Comparison of ENCODE assay signal across 8 cellular contexts in the genomic region with DNA sequence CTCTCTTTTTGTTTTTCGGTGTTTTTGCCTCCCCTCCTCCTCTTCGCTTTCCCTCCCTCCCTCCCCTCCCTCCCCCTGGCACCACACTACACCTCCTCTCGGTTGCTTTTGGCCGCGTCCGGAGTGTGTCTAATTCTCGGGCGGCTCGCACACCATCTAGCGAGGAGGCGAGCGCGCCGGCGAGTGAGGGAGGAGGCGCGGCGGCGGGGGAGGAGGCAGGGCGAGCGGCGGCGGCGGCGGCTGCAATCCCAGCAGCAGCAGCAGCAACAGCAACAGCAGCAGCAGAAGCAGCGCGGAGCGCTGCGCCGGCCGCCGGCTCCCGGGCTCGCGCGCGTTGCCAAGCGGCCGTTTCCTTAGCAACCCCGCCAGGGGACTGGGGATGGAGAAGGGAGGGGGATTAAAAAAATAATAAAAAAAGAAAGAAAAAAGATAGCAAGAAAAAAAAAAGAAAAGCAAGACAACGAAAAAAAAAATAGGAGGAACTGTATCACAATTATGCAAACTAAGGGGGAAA. TPM values are rescaled to one million over a fixed set of nuclear protein-coding genes. Genes with fewer than 3 reads are reported as not detected.
A peak's percentile ranks its signal among the peaks of the same experiment; 100 is the strongest.
DNase-seq lines count a peak whose midpoint lies in the region; ATAC-seq and TF ChIP-seq lines count a peak whose summit lies in the region.

No MANE protein-coding gene starts in this region.

- H3K4me1 ChIP-seq in PC-9 (replicated peaks; ENCODE audit: insufficient read depth) (peaks cover 13% of the 10 kb centered on the region), neural progenitor cell (peaks cover 11% of the 10 kb centered on the region), tibial nerve (peaks cover 0 to 24% (median 2%) of the 10 kb centered on the region in 4 donors)

- H4K20me1 ChIP-seq in PC-9 (ENCODE audit: insufficient read depth) (no peaks in the 10 kb centered on the region), neural progenitor cell (ENCODE audit: low read depth) (no peaks in the 10 kb centered on the region)

- H3K27me3 ChIP-seq in PC-9 (ENCODE audit: insufficient read depth, low read depth) (no peaks in the 10 kb centered on the region), neural progenitor cell (peaks cover 75% of the 10 kb centered on the region), tibial nerve (no peaks in the 10 kb centered on the region)

- TF ChIP-seq CTCF in PC-9 (conservative IDR thresholded peaks at IDR 0.05): no peak; the same call in 1 of the 2 replicates
- peak; percentile 18 for TF ChIP-seq CTCF in neural progenitor cell (IDR thresholded peaks at IDR 0.05)
- TF ChIP-seq CTCF in tibial nerve (IDR thresholded peaks at IDR 0.05): peak in 2 of 5 experiments; percentile 11 to 30

- H3K4me3 Mint-ChIP-seq in neural progenitor cell: no peak overlapping the region

- no peak overlapping the region for H3K9ac ChIP-seq in neural progenitor cell

- H3K27me3 Mint-ChIP-seq in neural progenitor cell (ENCODE audit: insufficient read depth, low read depth): peaks cover 9% of the 10 kb centered on the region

- H3K79me2 ChIP-seq in PC-9 (ENCODE audit: low read depth) (no peaks in the 10 kb centered on the region), neural progenitor cell (ENCODE audit: low read depth) (no peaks in the 10 kb centered on the region)

- H3K36me3 ChIP-seq in PC-9 (ENCODE audit: low read depth): no peaks in the 10 kb centered on the region
- no peaks in the 10 kb centered on the region for H3K36me3 ChIP-seq in neural progenitor cell
- no peaks in the 10 kb centered on the region for H3K36me3 ChIP-seq in tibial nerve

- TF ChIP-seq RAD21 in Ishikawa (IDR thresholded peaks at IDR 0.05; ENCODE audit: low read depth): no peak; the same call in 1 of the 2 replicates

- no peak for TF ChIP-seq EP300 in Ishikawa (IDR thresholded peaks at IDR 0.05; ENCODE audit: borderline replicate concordance)
- TF ChIP-seq EP300 in tibial nerve (IDR thresholded peaks at IDR 0.05): peak in 1 of 2 donors; percentile 81

- peak; percentile 82 for DNase-seq in DMS79 (lab: John Stamatoyannopoulos, UW)
- peak; percentile 67 to 74 for DNase-seq in PC-9
- DNase-seq in activated naive CD4-positive, alpha-beta T cell treated with anti-CD3 and anti-CD28 coated beads, Interleukin-2, amount 50 U/mL, for 72 hours (ENCODE audit: low spot score in 2 of 2): peak in 1 of 2 donors; percentile 61
- DNase-seq in germinal center (ENCODE audit: low spot score): peak; percentile 37
- DNase-seq in neural progenitor cell (ENCODE audit: low spot score): peak; percentile 95
- DNase-seq in tibial nerve (ENCODE audit: low spot score in 2 of 2): peak; percentile 78 to 81

- no TSS peak for BruUV-seq in PC-9 (replicated peaks; lab: Mats Ljungman, UMichigan)

- no peaks in the 10 kb centered on the region for H3K9me2 ChIP-seq in PC-9 (ENCODE audit: insufficient read depth)

- H3K4me1 Mint-ChIP-seq in neural progenitor cell: peaks cover 17% of the 10 kb centered on the region

- 0% methylated on average over 29 to 30 of the region's 41 CpGs for WGBS in tibial nerve, 2 donors

- H3K4me2 ChIP-seq in PC-9 (peak overlapping the region; percentile 91), neural progenitor cell (peak overlapping the region; percentile 82)

- no peak overlapping the region for H3K27ac Mint-ChIP-seq in activated naive CD4-positive, alpha-beta T cell treated with anti-CD3 and anti-CD28 coated beads, Interleukin-2, amount 50 U/mL, for 72 hours
- H3K27ac Mint-ChIP-seq in neural progenitor cell: no peak overlapping the region

- H3K9me3 ChIP-seq in PC-9 (ENCODE audit: insufficient read depth, low read depth) (no peaks in the 10 kb centered on the region), neural progenitor cell (ENCODE audit: low read depth) (no peaks in the 10 kb centered on the region), tibial nerve (no peaks in the 10 kb centered on the region)

- peaks cover 22% of the 10 kb centered on the region for H3F3A ChIP-seq in PC-9 (ENCODE audit: insufficient read depth, low read depth)
- peaks cover 25% of the 10 kb centered on the region for H3F3A ChIP-seq in neural progenitor cell (ENCODE audit: low read depth)

- CTCF ChIA-PET in PC-9 (lab: Charles Lee): no interaction called here

- intact Hi-C loops in PC-9 (cut with micrococcal nuclease; ENCODE audit: unreplicated experiment): no loop called here

- ATAC-seq in GM21723 (IDR thresholded peaks at IDR 0.05; ENCODE audit: unreplicated experiment): peak; percentile 74
- peak; percentile 45 to 53 for ATAC-seq in activated naive CD4-positive, alpha-beta T cell treated with anti-CD3 and anti-CD28 coated beads, Interleukin-2, amount 50 U/mL, for 72 hours

- H3K36me3 Mint-ChIP-seq in activated naive CD4-positive, alpha-beta T cell treated with anti-CD3 and anti-CD28 coated beads, Interleukin-2, amount 50 U/mL, for 72 hours: peaks cover 0 to 14% of the 10 kb centered on the region in 2 donors
- no peaks in the 10 kb centered on the region for H3K36me3 Mint-ChIP-seq in neural progenitor cell

- no peaks in the 10 kb centered on the region for H3K9me3 Mint-ChIP-seq in activated naive CD4-positive, alpha-beta T cell treated with anti-CD3 and anti-CD28 coated beads, Interleukin-2, amount 50 U/mL, for 72 hours
- H3K9me3 Mint-ChIP-seq in neural progenitor cell: no peaks in the 10 kb centered on the region

- H2AFZ ChIP-seq in PC-9 (peak overlapping the region; percentile 96), neural progenitor cell (replicated peaks) (peak overlapping the region; percentile 98)

- TF ChIP-seq POLR2A in tibial nerve (IDR thresholded peaks at IDR 0.05): peak; percentile 41 to 54

- H3K27ac ChIP-seq in PC-9 (peak overlapping the region; percentile 68), neural progenitor cell (peak overlapping the region; percentile 77), tibial nerve (peak overlapping the region; percentile 84 to 93 (median 88))

- H3K4me3 ChIP-seq in PC-9 (peak overlapping the region; percentile 93), neural progenitor cell (peak overlapping the region; percentile 69), tibial nerve (peak overlapping the region; percentile 47 to 68 (median 60))

- POLR2A ChIA-PET in PC-9 (lab: Charles Lee; ENCODE audit: unreplicated experiment): no interaction called here

TF ChIP-seq in Ishikawa, 13 proteins besides CTCF, POLR2A, EP300 and RAD21:
- TF ChIP-seq TEAD4 (IDR thresholded peaks at IDR 0.05) (no peak), TAF1 (IDR thresholded peaks at IDR 0.05; ENCODE audit: low read depth) (no peak), MAX (IDR thresholded peaks at IDR 0.05) (peak; percentile 42; the same call in 1 of the 2 replicates), FOXM1 (IDR thresholded peaks at IDR 0.05; ENCODE audit: borderline replicate concordance, low read depth) (0 out of 2 replicates have a peak, but pooled peaks have one; percentile 14), YY1 (IDR thresholded peaks at IDR 0.05; ENCODE audit: low read depth) (no peak), NFIC (IDR thresholded peaks at IDR 0.05) (0 out of 2 replicates have a peak, but pooled peaks have one; percentile 9), EGR1 (IDR thresholded peaks at IDR 0.05) (0 out of 2 replicates have a peak, but pooled peaks have one; percentile 24)
TF ChIP-seq in Ishikawa: peak in this region for 4.

RNA-seq across cellular contexts. Expression of gene NEGR1, which starts 0.4 kb away (rescaled TPM):
- total RNA-seq in PC-9 (2021) (0.23 and 0.44 TPM in 2 replicates), neural progenitor cell (ENCODE audit: low replicate concordance) (0.50 and 0.62 TPM in 2 replicates), tibial nerve (10 to 100 TPM; 46.0 to 58.2 (median 52.4) TPM)
- not detected for total RNA-seq in activated naive CD4-positive, alpha-beta T cell treated with anti-CD3 and anti-CD28 coated beads, Interleukin-2, amount 50 U/mL, for 72 hours

Comparison
In these comparisons a context has a peak if more than half of its experiments do, and no peak if none do; other contexts are left out.
1. RNA of gene NEGR1, which starts 0.4 kb away (total RNA-seq): 46.0 to 58.2 TPM in tibial nerve; 0.50 to 0.62 TPM in neural progenitor cell, 0.23 to 0.44 TPM in PC-9 and not detected in activated naive CD4-positive, alpha-beta T cell treated with anti-CD3 and anti-CD28 coated beads, Interleukin-2, amount 50 U/mL, for 72 hours; every median in the first group is over 10 times any median in the second.
2. Peak in every context shown above with its lines, with median percentiles within 50 percentile points of each other: H3K27ac ChIP-seq and H3K4me3 ChIP-seq.